Comparison of ENCODE assay signal across 8 cellular contexts in the genomic region with DNA sequence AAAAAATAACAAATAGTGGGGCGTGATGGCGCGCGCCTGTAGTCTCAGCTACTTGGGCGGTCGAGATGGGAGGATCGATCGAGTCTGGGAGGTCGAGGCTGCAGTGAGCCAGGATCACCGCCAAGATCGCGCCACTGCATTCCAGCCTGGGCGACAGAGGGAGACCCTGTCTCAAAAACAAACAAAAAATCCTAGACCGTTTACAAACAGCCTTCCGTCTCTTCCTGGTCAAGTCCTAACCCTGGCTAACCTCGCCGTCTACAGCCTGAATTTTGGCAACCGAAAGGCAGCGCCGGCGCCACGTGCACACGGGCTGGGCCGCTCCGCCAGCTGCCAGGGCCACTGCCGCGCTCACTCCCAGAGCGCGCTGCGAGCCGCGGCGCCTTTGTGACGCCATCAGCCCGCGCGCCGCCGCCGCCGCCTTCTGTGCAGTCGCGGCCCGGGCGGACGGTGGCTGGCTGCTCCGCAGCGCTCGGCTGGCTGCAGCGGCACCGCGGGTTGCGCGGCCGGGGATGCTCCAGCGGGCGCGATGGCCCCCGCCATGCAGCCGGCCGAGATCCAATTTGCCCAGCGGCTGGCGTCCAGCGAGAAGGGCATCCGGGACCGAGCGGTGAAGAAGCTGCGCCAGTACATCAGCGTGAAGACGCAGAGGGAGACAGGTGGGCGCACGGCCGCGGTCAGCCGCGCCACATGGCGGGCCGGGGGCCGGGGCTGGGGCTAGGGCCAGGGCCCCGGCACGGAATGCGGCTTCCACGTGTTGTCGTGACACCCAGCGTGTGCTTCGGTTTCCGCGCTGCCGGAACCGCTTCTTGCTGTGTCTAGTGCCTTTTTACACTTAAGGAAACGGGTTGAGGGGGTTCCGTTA. TPM values are rescaled to one million over a fixed set of nuclear protein-coding genes. Genes with fewer than 3 reads are reported as not detected.
DNase-seq lines count a peak whose midpoint lies in the region; ATAC-seq and TF ChIP-seq lines count a peak whose summit lies in the region.

A gene (minus strand): TSS at position 353 of the 865 bp plus-strand sequence. CDS start 1,392 bp downstream, outside the sequence.
A gene with protein sequence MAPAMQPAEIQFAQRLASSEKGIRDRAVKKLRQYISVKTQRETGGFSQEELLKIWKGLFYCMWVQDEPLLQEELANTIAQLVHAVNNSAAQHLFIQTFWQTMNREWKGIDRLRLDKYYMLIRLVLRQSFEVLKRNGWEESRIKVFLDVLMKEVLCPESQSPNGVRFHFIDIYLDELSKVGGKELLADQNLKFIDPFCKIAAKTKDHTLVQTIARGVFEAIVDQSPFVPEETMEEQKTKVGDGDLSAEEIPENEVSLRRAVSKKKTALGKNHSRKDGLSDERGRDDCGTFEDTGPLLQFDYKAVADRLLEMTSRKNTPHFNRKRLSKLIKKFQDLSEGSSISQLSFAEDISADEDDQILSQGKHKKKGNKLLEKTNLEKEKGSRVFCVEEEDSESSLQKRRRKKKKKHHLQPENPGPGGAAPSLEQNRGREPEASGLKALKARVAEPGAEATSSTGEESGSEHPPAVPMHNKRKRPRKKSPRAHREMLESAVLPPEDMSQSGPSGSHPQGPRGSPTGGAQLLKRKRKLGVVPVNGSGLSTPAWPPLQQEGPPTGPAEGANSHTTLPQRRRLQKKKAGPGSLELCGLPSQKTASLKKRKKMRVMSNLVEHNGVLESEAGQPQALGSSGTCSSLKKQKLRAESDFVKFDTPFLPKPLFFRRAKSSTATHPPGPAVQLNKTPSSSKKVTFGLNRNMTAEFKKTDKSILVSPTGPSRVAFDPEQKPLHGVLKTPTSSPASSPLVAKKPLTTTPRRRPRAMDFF (plus strand): TSS at position 425 of the 865 bp plus-strand sequence. CDS start 105 bp downstream, at position 530.

- ATAC-seq in CD8-positive, alpha-beta T cell = peak; percentile 82
- ATAC-seq in GM19463 (IDR thresholded peaks at IDR 0.05; ENCODE audit: unreplicated experiment) = peak; percentile 72

- H3K4me1 ChIP-seq in CD8-positive, alpha-beta T cell (ENCODE audit: insufficient read depth, low read length) = peaks cover 31% of the 10 kb centered on the region
- H3K4me1 ChIP-seq in OCI-LY1 (ENCODE audit: insufficient read depth, low read length, severe bottlenecking) (peaks cover 19% of the 10 kb centered on the region), mononuclear cell (ENCODE audit: insufficient read depth, low read length) (peaks cover 46% of the 10 kb centered on the region)

- H3K9me3 ChIP-seq in CD8-positive, alpha-beta T cell (ENCODE audit: low read length) = no peaks in the 10 kb centered on the region
- H3K9me3 ChIP-seq in OCI-LY1 (ENCODE audit: low read length) (no peaks in the 10 kb centered on the region), mononuclear cell (ENCODE audit: low read depth, low read length) (no peaks in the 10 kb centered on the region)

- peak within 1 kb of the TSS; percentile 93 for H3K4me3 Mint-ChIP-seq in CD8-positive, alpha-beta T cell

- H3K4me2 ChIP-seq in OCI-LY1 (ENCODE audit: low read length) = peak within 1 kb of the TSS; percentile 72

- H3K9me2 ChIP-seq in OCI-LY1 (ENCODE audit: low read depth, low read length) = no peaks in the 10 kb centered on the region

- no peaks in the 10 kb centered on the region for H3K27me3 Mint-ChIP-seq in CD8-positive, alpha-beta T cell (ENCODE audit: low read depth)

- peaks cover 35% of the 10 kb centered on the region for H3K36me3 Mint-ChIP-seq in CD8-positive, alpha-beta T cell

- peak within 1 kb of the TSS; percentile 86 for H3K27ac ChIP-seq in CD8-positive, alpha-beta T cell (ENCODE audit: low read depth, low read length)
- H3K27ac ChIP-seq in OCI-LY1 (ENCODE audit: low read depth, low read length, poor library complexity, severe bottlenecking) = peak within 1 kb of the TSS; percentile 34
- peak within 1 kb of the TSS; percentile 63 for H3K27ac ChIP-seq in epithelial cell of prostate

- H2AFZ ChIP-seq in OCI-LY1 (ENCODE audit: low read length) = no peak within 1 kb of the TSS

- peak within 1 kb of the TSS; percentile 84 for H3K4me3 ChIP-seq in CD8-positive, alpha-beta T cell (ENCODE audit: low read depth, low read length)
- H3K4me3 ChIP-seq in OCI-LY1 (ENCODE audit: low read depth, low read length, poor library complexity, severe bottlenecking) (peak within 1 kb of the TSS; percentile 84), mononuclear cell (ENCODE audit: low read length) (peak within 1 kb of the TSS; percentile 79)

- peak; percentile 65 to 90 (median 71) for DNase-seq in CD8-positive, alpha-beta T cell
- DNase-seq in HUDEP-2 (lab: John Stamatoyannopoulos, UW; ENCODE audit: unreplicated experiment in 76 of 76) = peak in 68 of 76 experiments; percentile 31 to 86 (median 68)
- DNase-seq in activated T-cell treated with anti-CD3 and anti-CD28 coated beads for 1 hour (ENCODE audit: low read depth) = peak; percentile 70
- no peak for DNase-seq in epithelial cell of prostate (ENCODE audit: low read depth, low spot score)
- DNase-seq in stimulated activated CD8-positive, alpha-beta memory T cell treated with anti-CD3 and anti-CD28 coated beads, Interleukin-15, amount 100 ng/mL, for 48 hours (ENCODE audit: low read depth in 2 of 2) = peak; percentile 74 to 75

- H3K36me3 ChIP-seq in CD8-positive, alpha-beta T cell (ENCODE audit: insufficient read depth, low read length) = peaks cover 1% of the 10 kb centered on the region
- H3K36me3 ChIP-seq in OCI-LY1 (ENCODE audit: insufficient read depth, low read length) = peaks cover 34% of the 10 kb centered on the region

- H3K27ac Mint-ChIP-seq in CD8-positive, alpha-beta T cell = peak within 1 kb of the TSS; percentile 92

- POLR2A ChIA-PET in CD8-positive, alpha-beta T cell (lab: Charles Lee) = interaction anchor here (0.6 to 1.0 kb wide), 4 partner anchors 10 to 118 kb away, joined by 3 to 5 read pairs (median 4); no protein-coding TSS in a partner anchor

- H3K79me2 ChIP-seq in OCI-LY1 (ENCODE audit: insufficient read depth, low read length) = peaks cover 43% of the 10 kb centered on the region

- intact Hi-C loops in CD8-positive, alpha-beta T cell (cut with DNase I, micrococcal nuclease) = loop anchor here in 1 of 2 experiments (2.0 to 5.0 kb wide), 2 partner anchors 117 to 782 kb away; a partner anchor contains a TSS

- H3K4me1 Mint-ChIP-seq in CD8-positive, alpha-beta T cell (ENCODE audit: low read depth) = peaks cover 46% of the 10 kb centered on the region

- CTCF ChIA-PET in CD8-positive, alpha-beta T cell (lab: Charles Lee) = interaction anchor here (0.6 to 1.0 kb wide), 2 partner anchors 14 to 784 kb away, joined by 3 read pairs; no protein-coding TSS in a partner anchor

- no peak for TF ChIP-seq CTCF in CD8-positive, alpha-beta T cell (IDR thresholded peaks at IDR 0.05)
- TF ChIP-seq CTCF in OCI-LY1 (IDR thresholded peaks at IDR 0.05; ENCODE audit: low read length) = no peak

- H3F3A ChIP-seq in OCI-LY1 (ENCODE audit: insufficient read depth, low read length) = no peaks in the 10 kb centered on the region

- H3K9ac ChIP-seq in OCI-LY1 (ENCODE audit: low read length) = peak within 1 kb of the TSS; percentile 98

- no peaks in the 10 kb centered on the region for H3K9me3 Mint-ChIP-seq in CD8-positive, alpha-beta T cell

- no peaks in the 10 kb centered on the region for H3K27me3 ChIP-seq in CD8-positive, alpha-beta T cell (ENCODE audit: insufficient read depth, low read length)
- H3K27me3 ChIP-seq in OCI-LY1 (ENCODE audit: insufficient read depth, low read length) (no peaks in the 10 kb centered on the region), mononuclear cell (ENCODE audit: insufficient read depth, low read length) (no peaks in the 10 kb centered on the region)

- H4K20me1 ChIP-seq in OCI-LY1 (ENCODE audit: insufficient read depth, low read length) = no peaks in the 10 kb centered on the region

RNA-seq across cellular contexts. Expression of the first gene that starts in this region (rescaled TPM):
- total RNA-seq in CD8-positive, alpha-beta T cell = 1 to 10 TPM in 1 of 2 experiments, under 1 TPM in 1; 0.64 to 1.3 TPM
- total RNA-seq in mononuclear cell = 0.42 TPM

RNA-seq across cellular contexts. Expression of the second gene that starts in this region (rescaled TPM):
- total RNA-seq in CD8-positive, alpha-beta T cell = 10 to 100 TPM; 24.3 to 26.1 TPM
- 14.0 TPM for total RNA-seq in mononuclear cell

Comparison
In these comparisons a context has a peak if more than half of its experiments do, and no peak if none do; other contexts are left out.
1. H3K27ac ChIP-seq: peak in every context shown above with its lines; median percentile 86 in CD8-positive, alpha-beta T cell; 63 in epithelial cell of prostate; 34 in OCI-LY1.